Comparison of ENCODE assay signal across 1 cellular context in genomic region chr9:127850286-127850830, GRCh38.
TF ChIP-seq lines count a peak whose summit lies in the region.

No MANE protein-coding gene starts in this region.

TF ChIP-seq in WTC11, 78 proteins besides CTCF, POLR2A, EP300 and RAD21 (continued from another document):
- no peak for TF ChIP-seq AFF4 (CRISPR knock-in tag; IDR thresholded peaks at IDR 0.05; ENCODE audit: borderline replicate concordance)
